In the genomic region with DNA sequence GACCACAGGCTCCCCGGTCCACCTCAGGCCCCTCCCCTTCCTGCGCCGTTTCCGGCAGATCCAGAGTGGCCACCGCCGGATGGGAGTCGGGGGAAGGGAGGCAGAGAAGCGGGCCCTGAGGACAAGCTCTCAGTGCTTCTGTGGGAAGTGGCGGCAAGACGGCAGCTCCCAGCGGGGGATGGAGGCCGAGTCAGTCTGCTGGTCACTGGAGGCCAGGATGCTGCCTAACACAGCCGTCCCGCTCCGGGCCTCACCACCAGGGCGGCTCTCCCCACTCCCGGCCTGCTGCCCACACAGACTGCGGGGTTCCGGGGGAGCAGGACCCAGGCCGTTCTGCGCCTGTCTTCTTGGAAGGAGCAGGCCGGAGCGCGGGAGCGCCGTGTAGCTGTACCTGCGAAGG, we compare ENCODE assay signal across 20 cellular contexts. TPM values are rescaled to one million over a fixed set of nuclear protein-coding genes. Genes with fewer than 3 reads are reported as not detected.
DNase-seq lines count a peak whose midpoint lies in the region; ATAC-seq and TF ChIP-seq lines count a peak whose summit lies in the region.
"Had no signal": no experiment of that assay in that cellular context is flagged by ENCODE, and none has a peak within 500 bp of the region (broad histone marks: within the 10 kb centered on the region; RNA-seq: fewer than 3 reads in every experiment).

No MANE protein-coding gene starts in this region.

- no peak overlapping the region for H3K4me3 ChIP-seq in lower lobe of right lung
- H3K4me3 ChIP-seq in colonic mucosa, result no peak overlapping the region
- H3K4me3 ChIP-seq: A549 had no signal

- no peaks in the 10 kb centered on the region for H3K27me3 Mint-ChIP-seq in endothelial cell (ENCODE audit: unreplicated experiment)
- H3K27me3 Mint-ChIP-seq: CD4-positive, alpha-beta T cell had no signal

- H3K27me3 ChIP-seq in lower lobe of right lung (ENCODE audit: low read depth) (no peaks in the 10 kb centered on the region), colonic mucosa (no peaks in the 10 kb centered on the region)

- H3K9me3 Mint-ChIP-seq in endothelial cell (ENCODE audit: unreplicated experiment), result no peaks in the 10 kb centered on the region
- no peaks in the 10 kb centered on the region for H3K9me3 Mint-ChIP-seq in stimulated activated effector memory CD8-positive, alpha-beta T cell treated with anti-CD3 and anti-CD28 coated beads, Interleukin-12 subunit alpha, Interleukin-12 subunit beta, amount 100 ng/mL, for 72 hours
- H3K9me3 Mint-ChIP-seq: CD4-positive, alpha-beta T cell had no signal

- H3K27ac ChIP-seq in lower lobe of right lung (no peak overlapping the region), colonic mucosa (no peak overlapping the region)
- H3K27ac ChIP-seq: A549 had no signal

- no peaks in the 10 kb centered on the region for H3K9me3 ChIP-seq in lower lobe of right lung
- no peaks in the 10 kb centered on the region for H3K9me3 ChIP-seq in colonic mucosa
- H3K9me3 ChIP-seq: A549 had no signal

- intact Hi-C loops in lower lobe of right lung (cut with DNase I), result no loop called here
- intact Hi-C loops in colonic mucosa (cut with DNase I), result no loop called here

- H3K4me1 ChIP-seq in lower lobe of right lung (no peaks in the 10 kb centered on the region), colonic mucosa (no peaks in the 10 kb centered on the region)
- H3K4me1 ChIP-seq: A549 had no signal

- no peak overlapping the region for H3K9ac ChIP-seq in colonic mucosa (ENCODE audit: low read depth in 2 of 2, low read length in 2 of 2)

- no peak for TF ChIP-seq CTCF in endothelial cell (IDR thresholded peaks at IDR 0.05; ENCODE audit: unreplicated experiment)
- TF ChIP-seq CTCF in lower lobe of right lung (IDR thresholded peaks at IDR 0.05), result no peak
- TF ChIP-seq CTCF in colonic mucosa (IDR thresholded peaks at IDR 0.05), result no peak

- H3K36me3 ChIP-seq in lower lobe of right lung (peaks cover 27% of the 10 kb centered on the region), colonic mucosa (no peaks in the 10 kb centered on the region)

- H3K36me3 Mint-ChIP-seq in endothelial cell (ENCODE audit: low read depth, unreplicated experiment), result peaks cover 10% of the 10 kb centered on the region
- peaks cover 47% of the 10 kb centered on the region for H3K36me3 Mint-ChIP-seq in stimulated activated effector memory CD8-positive, alpha-beta T cell treated with anti-CD3 and anti-CD28 coated beads, Interleukin-12 subunit alpha, Interleukin-12 subunit beta, amount 100 ng/mL, for 72 hours

- peak; percentile 16 to 40 for ATAC-seq in lower lobe of right lung
- ATAC-seq in stimulated activated effector memory CD8-positive, alpha-beta T cell treated with anti-CD3 and anti-CD28 coated beads, Interleukin-12 subunit alpha, Interleukin-12 subunit beta, amount 100 ng/mL, for 72 hours, result no peak
- ATAC-seq: A549, Panc1 had no signal

- DNase-seq in ELF-1 (ENCODE audit: low read depth, low spot score) (peak; percentile 74), UCSD-AML1 (lab: John Stamatoyannopoulos, UW; ENCODE audit: unreplicated experiment) (peak; percentile 94), endothelial cell (ENCODE audit: low spot score) (peak; percentile 19), lower lobe of right lung (no peak), colonic mucosa (no peak), mucosa of gallbladder (ENCODE audit: low spot score) (no peak)
- DNase-seq in stimulated activated CD4-positive, alpha-beta T cell treated with anti-CD3 and anti-CD28 coated beads, Interleukin-4, amount 100 ng/mL, for 24 hours, result no peak
- DNase-seq in stimulated activated effector memory CD8-positive, alpha-beta T cell treated with anti-CD3 and anti-CD28 coated beads, Interleukin-12 subunit alpha, Interleukin-12 subunit beta, amount 100 ng/mL, for 72 hours (ENCODE audit: low spot score in 2 of 2), result no peak
- DNase-seq: Calu3; CD4-positive, alpha-beta T cell; HCEC 1CT; NCI-H1092 treated with DMSO at 0.1 percent for 48 hours; NCI-H146; NCI-H2029 treated with DMSO at 0.1 percent for 48 hours; NCI-H2171; NCI-H446; NCI-H69 had no signal

- H3K27ac Mint-ChIP-seq in endothelial cell (ENCODE audit: unreplicated experiment), result no peak overlapping the region
- H3K27ac Mint-ChIP-seq in stimulated activated effector memory CD8-positive, alpha-beta T cell treated with anti-CD3 and anti-CD28 coated beads, Interleukin-12 subunit alpha, Interleukin-12 subunit beta, amount 100 ng/mL, for 72 hours, result no peak overlapping the region
- H3K27ac Mint-ChIP-seq: CD4-positive, alpha-beta T cell had no signal

- H3K4me3 Mint-ChIP-seq in endothelial cell (ENCODE audit: unreplicated experiment), result no peak overlapping the region
- H3K4me3 Mint-ChIP-seq in stimulated activated effector memory CD8-positive, alpha-beta T cell treated with anti-CD3 and anti-CD28 coated beads, Interleukin-12 subunit alpha, Interleukin-12 subunit beta, amount 100 ng/mL, for 72 hours, result no peak overlapping the region
- H3K4me3 Mint-ChIP-seq: CD4-positive, alpha-beta T cell had no signal

- no peaks in the 10 kb centered on the region for H3K4me1 Mint-ChIP-seq in endothelial cell (ENCODE audit: unreplicated experiment)
- H3K4me1 Mint-ChIP-seq in stimulated activated effector memory CD8-positive, alpha-beta T cell treated with anti-CD3 and anti-CD28 coated beads, Interleukin-12 subunit alpha, Interleukin-12 subunit beta, amount 100 ng/mL, for 72 hours, result no peaks in the 10 kb centered on the region

RNA-seq across cellular contexts. Expression of gene FXN, which starts 31.4 kb away (rescaled TPM):
- total RNA-seq in endothelial cell (ENCODE audit: unreplicated experiment) (14.4 TPM), lower lobe of right lung (10.9 TPM), colonic mucosa (10 to 100 TPM in 1 of 2 donors, 1 to 10 TPM in 1; 9.7 to 16.9 TPM), mucosa of gallbladder (10.3 TPM)

RNA-seq across cellular contexts. Expression of gene PRKACG, which starts 53.0 kb away (rescaled TPM):
- total RNA-seq in endothelial cell (ENCODE audit: unreplicated experiment) (not detected), lower lobe of right lung (not detected), colonic mucosa (not detected), mucosa of gallbladder (not detected)
- total RNA-seq: Calu3; CD4-positive, alpha-beta T cell; SK-MEL-5 had no signal

Comparison
In these comparisons a context has a peak if more than half of its experiments do, and no peak if none do; other contexts are left out.
1. DNase-seq: peak in ELF-1 (single experiment), UCSD-AML1 (single experiment) and endothelial cell (single experiment); none in lower lobe of right lung (single experiment), colonic mucosa (single experiment), stimulated activated CD4-positive, alpha-beta T cell treated with anti-CD3 and anti-CD28 coated beads, Interleukin-4, amount 100 ng/mL, for 24 hours (single experiment), stimulated activated effector memory CD8-positive, alpha-beta T cell treated with anti-CD3 and anti-CD28 coated beads, Interleukin-12 subunit alpha, Interleukin-12 subunit beta, amount 100 ng/mL, for 72 hours (0 of 2) and mucosa of gallbladder (single experiment).